ENCODE assay signal across 9 cellular contexts in the genomic region with DNA sequence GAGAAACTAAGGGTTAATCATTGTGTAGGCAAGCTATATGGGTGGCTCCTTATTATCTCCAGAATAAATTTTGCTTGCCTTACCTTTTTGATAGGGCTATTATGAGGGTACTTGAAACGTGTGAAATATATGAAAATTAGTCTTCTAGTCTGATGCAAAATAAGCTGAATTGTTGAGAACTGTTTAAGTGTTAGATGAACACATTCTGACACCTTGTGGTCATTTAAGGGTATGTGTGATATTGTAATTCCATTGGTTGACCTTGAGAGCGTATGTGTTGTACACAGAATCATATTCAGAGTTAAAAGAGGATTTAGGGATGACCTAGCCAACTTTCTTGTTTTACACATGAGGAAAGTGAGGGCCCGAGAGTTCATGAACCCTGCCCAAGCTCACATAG. TPM values are rescaled to one million over a fixed set of nuclear protein-coding genes. Genes with fewer than 3 reads are reported as not detected.
DNase-seq lines count a peak whose midpoint lies in the region; ATAC-seq and TF ChIP-seq lines count a peak whose summit lies in the region.
"Had no signal": no experiment of that assay in that cellular context is flagged by ENCODE, and none has a peak within 500 bp of the region (broad histone marks: within the 10 kb centered on the region; RNA-seq: fewer than 3 reads in every experiment).

No MANE protein-coding gene starts in this region.

- dilution Hi-C loops in IMR-90 (cut with HindIII; ENCODE audit: low sequenced_read_pairs, unreplicated experiment) = no loop called here

- no peak overlapping the region for H4K91ac ChIP-seq in IMR-90 (ENCODE audit: insufficient read depth, low read depth, low read length)

- no peak overlapping the region for H3K56ac ChIP-seq in IMR-90 (ENCODE audit: extremely low read depth, insufficient read depth, low read length)

- H2AK5ac ChIP-seq in IMR-90 (ENCODE audit: low read depth, low read length) = no peak overlapping the region

- ATAC-seq in IMR-90 (ENCODE audit: low read depth) (no peak), HG03196 (IDR thresholded peaks at IDR 0.05; ENCODE audit: unreplicated experiment) (no peak)

- no peak overlapping the region for H3K4me2 ChIP-seq in IMR-90 (ENCODE audit: low read depth, low read length)

- no peak overlapping the region for H2AK9ac ChIP-seq in IMR-90 (replicated peaks; ENCODE audit: low read depth, low read length, poor library complexity)

- H4K20me1 ChIP-seq in IMR-90 (ENCODE audit: insufficient read depth, low read length) = no peaks in the 10 kb centered on the region

- no peak overlapping the region for H2BK5ac ChIP-seq in IMR-90 (ENCODE audit: low read depth, low read length, poor library complexity, severe bottlenecking)

- no peak overlapping the region for H3K9ac ChIP-seq in IMR-90 (ENCODE audit: low read depth, low read length)

- intact Hi-C loops in IMR-90 (cut with micrococcal nuclease) = loop anchor here (1.0 to 5.0 kb wide), 2 partner anchors 93 to 138 kb away; no protein-coding TSS in a partner anchor

- WGBS in IMR-90 (ENCODE audit: extremely low coverage in 2 of 2, insufficient read length in 1 of 2), 2 experiments = no CpG with 5 or more reads among the region's 3 CpGs

- H3K14ac ChIP-seq in IMR-90 (replicated peaks; ENCODE audit: low read depth, low read length) = no peak overlapping the region

- no peaks in the 10 kb centered on the region for H3K36me3 ChIP-seq in IMR-90 (ENCODE audit: control insufficient read depth, insufficient read depth, low read length)

- no peak overlapping the region for H4K8ac ChIP-seq in IMR-90 (ENCODE audit: low read depth in 2 of 2, low read length in 2 of 2)

- H4K5ac ChIP-seq in IMR-90 (ENCODE audit: low read depth, low read length) = no peak overlapping the region

- in situ Hi-C loops in IMR-90 (cut with MboI; ENCODE audit: low sequenced_read_pairs) = loop anchor here (25.0 kb wide), 1 partner anchor 603 kb away; no protein-coding TSS in a partner anchor

- no peaks in the 10 kb centered on the region for H3K9me1 ChIP-seq in IMR-90 (ENCODE audit: insufficient read depth, low read length)

- no peak overlapping the region for H2AFZ ChIP-seq in IMR-90 (replicated peaks; ENCODE audit: low read length, poor library complexity)

- H3K4me1 ChIP-seq in IMR-90 (ENCODE audit: control insufficient read depth, insufficient read depth, low read length) = no peaks in the 10 kb centered on the region

- no peak overlapping the region for H3K4ac ChIP-seq in IMR-90 (ENCODE audit: low read depth, low read length)

- H2BK15ac ChIP-seq in IMR-90 (ENCODE audit: low read depth, low read length) = no peak overlapping the region

- H3K27ac ChIP-seq in IMR-90 (ENCODE audit: insufficient read depth, low read length) = no peak overlapping the region

- no peak overlapping the region for H3K18ac ChIP-seq in IMR-90 (ENCODE audit: low read depth, low read length)

- POLR2A ChIA-PET in IMR-90 (lab: Charles Lee; ENCODE audit: unreplicated experiment) = no interaction called here

- CTCF ChIA-PET in IMR-90 (lab: Yijun Ruan, JAX) = interaction anchor here (0.8 to 1.6 kb wide), 4 partner anchors 10 to 608 kb away, joined by 3 to 9 read pairs (median 6); no protein-coding TSS in a partner anchor

- no peak overlapping the region for H3K4me3 ChIP-seq in IMR-90 (ENCODE audit: insufficient read depth, low read depth, low read length)

- H3K9me3 ChIP-seq in IMR-90 (ENCODE audit: control insufficient read depth, insufficient read depth, low read length) = no peaks in the 10 kb centered on the region

- no peak overlapping the region for H2BK120ac ChIP-seq in IMR-90 (ENCODE audit: low read depth, low read length)

- H3K79me1 ChIP-seq in IMR-90 (ENCODE audit: low read depth in 1 of 2, low read length in 2 of 2) = no peaks in the 10 kb centered on the region

- TF ChIP-seq RAD21 in IMR-90 (IDR thresholded peaks at IDR 0.05; ENCODE audit: low read length) = peak; percentile 47

- no peak overlapping the region for H2BK20ac ChIP-seq in IMR-90 (ENCODE audit: low read depth, low read length)

- no peaks in the 10 kb centered on the region for H3K27me3 ChIP-seq in IMR-90 (ENCODE audit: control insufficient read depth, insufficient read depth, low read length)

- DNase-seq in ELR (ENCODE audit: low read depth) (peak; percentile 51), IMR-90 (peak; percentile 18), amniotic epithelial cell (ENCODE audit: low read depth) (peak; percentile 24), lung microvascular endothelial cell (ENCODE audit: low read depth in 2 of 2) (peak; percentile 12 to 50), occipital lobe (lab: John Stamatoyannopoulos, UW) (no peak), AG08396 (ENCODE audit: low spot score) (no peak), hepatic stellate cell (ENCODE audit: low spot score) (no peak)
- DNase-seq: stimulated activated CD4-positive, alpha-beta T cell treated with anti-CD3 and anti-CD28 coated beads, Interleukin-4, amount 100 ng/mL, for 4 hours had no signal

- TF ChIP-seq CTCF in IMR-90 (conservative IDR thresholded peaks at IDR 0.05; ENCODE audit: low read depth, low read length) = peak; percentile 43

- BruUV-seq in IMR-90 (replicated peaks; lab: Mats Ljungman, UMichigan) = no TSS peak

- H3K23ac ChIP-seq in IMR-90 (ENCODE audit: low read depth, low read length) = no peak overlapping the region

- TF ChIP-seq POLR2A in IMR-90 (IDR thresholded peaks at IDR 0.05; ENCODE audit: low read depth, low read length) = no peak

TF ChIP-seq in IMR-90, 13 proteins besides CTCF, POLR2A, EP300 and RAD21:
- TF ChIP-seq RCOR1 (IDR thresholded peaks at IDR 0.05; ENCODE audit: insufficient replicate concordance, low read length) = no peak
- no peak for TF ChIP-seq NFE2L2 (IDR thresholded peaks at IDR 0.05; ENCODE audit: low read depth, low read length)
- no peak for TF ChIP-seq FOS (IDR thresholded peaks at IDR 0.05; ENCODE audit: low read depth, low read length)
- no peak for TF ChIP-seq CHD1 (IDR thresholded peaks at IDR 0.05; ENCODE audit: low read depth, low read length)
- peak; percentile 23; the same call in 1 of the 2 replicates for TF ChIP-seq SMC3 (IDR thresholded peaks at IDR 0.05; ENCODE audit: low read depth, low read length)
- no peak for TF ChIP-seq MAFK (IDR thresholded peaks at IDR 0.05; ENCODE audit: low read depth, low read length)
- no peak for TF ChIP-seq BHLHE40 (IDR thresholded peaks at IDR 0.05; ENCODE audit: low read depth, low read length)
- TF ChIP-seq MAZ (IDR thresholded peaks at IDR 0.05; ENCODE audit: borderline replicate concordance, low read depth, low read length) = no peak
TF ChIP-seq in IMR-90: peak in this region for 1.

RNA-seq across cellular contexts. Expression of gene LINC00632, which starts 44.6 kb away (rescaled TPM):
- 6.4 and 7.2 TPM in 2 replicates for total RNA-seq in IMR-90 (2012; rRNA removed)
- polyA plus RNA-seq in IMR-90 (2012; rRNA removed) = 21.9 and 25.0 TPM in 2 replicates
- polyA plus RNA-seq in IMR-90 (2012; cell fraction: cytosol; rRNA removed) = 8.1 and 9.9 TPM in 2 replicates
- 4.3 and 24.0 TPM in 2 replicates for polyA plus RNA-seq in IMR-90 (2012; cell fraction: nucleus; rRNA removed; ENCODE audit: low replicate concordance)
- 0.40 and 0.44 TPM in 2 replicates for total RNA-seq in lung microvascular endothelial cell
- 44.6 TPM for total RNA-seq in occipital lobe

Comparison
In these comparisons a context has a peak if more than half of its experiments do, and no peak if none do; other contexts are left out.
1. DNase-seq: peak in ELR (single experiment), IMR-90 (single experiment), amniotic epithelial cell (single experiment) and lung microvascular endothelial cell (2 of 2); none in occipital lobe (single experiment), AG08396 (single experiment) and hepatic stellate cell (single experiment).